In genomic region chr2:230557056-230557455, GRCh38 we compare ENCODE assay signal across 22 cellular contexts.
A peak's percentile ranks its signal among the peaks of the same experiment; 100 is the strongest.
DNase-seq lines count a peak whose midpoint lies in the region; ATAC-seq and TF ChIP-seq lines count a peak whose summit lies in the region.
"Had no signal": no experiment of that assay in that cellular context is flagged by ENCODE, and none has a peak within 500 bp of the region (broad histone marks: within the 10 kb centered on the region; RNA-seq: fewer than 3 reads in every experiment).

No MANE protein-coding gene starts in this region.

- peak; percentile 18 for DNase-seq in ELR (ENCODE audit: low read depth)
- DNase-seq in PC-3 = peak; percentile 13
- no peak for DNase-seq in left lung
- DNase-seq in type B pancreatic cell (ENCODE audit: extremely low spot score, unreplicated experiment) = no peak
- DNase-seq in H7 = no peak
- DNase-seq in right atrium auricular region (ENCODE audit: low spot score) = no peak
- DNase-seq: ACHN; BE2C; C1 segment of cervical spinal cord; CD4-positive, CD25-positive, alpha-beta regulatory T cell; CD8-positive, alpha-beta memory T cell; COR-L47; DMS 273 treated with DMSO at 0.1 percent for 48 hours; DMS53; DND-41; GDM1; HFFc6 had no signal

- H2AFZ ChIP-seq in PC-3 (ENCODE audit: low read length) = no peak overlapping the region
- H2AFZ ChIP-seq: GM23338 had no signal

- no peaks in the 10 kb centered on the region for H3K9me2 ChIP-seq in PC-3 (replicated peaks; ENCODE audit: low read length)

- ATAC-seq in PC-3 = peak; percentile 94
- ATAC-seq in left lung = peak; percentile 42
- no peak for ATAC-seq in HG02870 (IDR thresholded peaks at IDR 0.05; ENCODE audit: unreplicated experiment)
- ATAC-seq: GM23338, HCT116, HepG2 had no signal

- no peaks in the 10 kb centered on the region for H3K4me1 Mint-ChIP-seq in type B pancreatic cell (ENCODE audit: unreplicated experiment)
- H3K4me1 Mint-ChIP-seq: GM23338 had no signal

- H3K27me3 Mint-ChIP-seq in type B pancreatic cell = peaks cover 9% of the 10 kb centered on the region
- H3K27me3 Mint-ChIP-seq: IgD-negative memory B cell had no signal

- no peak overlapping the region for H3K27ac ChIP-seq in PC-3 (ENCODE audit: low read length)
- H3K27ac ChIP-seq in left lung = no peak overlapping the region
- H3K27ac ChIP-seq in right atrium auricular region = no peak overlapping the region

- no peak overlapping the region for H3K4me3 Mint-ChIP-seq in type B pancreatic cell
- H3K4me3 Mint-ChIP-seq: CD4-positive, CD25-positive, alpha-beta regulatory T cell; CD8-positive, alpha-beta memory T cell; GM23338; HFFc6; IgD-negative memory B cell had no signal

- H3K27ac Mint-ChIP-seq in type B pancreatic cell = peak overlapping the region; percentile 28
- H3K27ac Mint-ChIP-seq: CD8-positive, alpha-beta memory T cell; GM23338; HFFc6 had no signal

- H3K36me3 Mint-ChIP-seq in type B pancreatic cell = no peaks in the 10 kb centered on the region
- H3K36me3 Mint-ChIP-seq: CD4-positive, CD25-positive, alpha-beta regulatory T cell had no signal

- no peaks in the 10 kb centered on the region for H4K20me1 ChIP-seq in PC-3 (ENCODE audit: low read length)

- no peaks in the 10 kb centered on the region for H3K27me3 ChIP-seq in PC-3 (ENCODE audit: low read length)
- H3K27me3 ChIP-seq in left lung = no peaks in the 10 kb centered on the region
- H3K27me3 ChIP-seq in H7 (ENCODE audit: control insufficient read depth, insufficient read depth, low read length) = no peaks in the 10 kb centered on the region
- H3K27me3 ChIP-seq in right atrium auricular region = no peaks in the 10 kb centered on the region
- H3K27me3 ChIP-seq: BE2C had no signal

- no TSS peak for BruUV-seq in PC-3 (replicated peaks; lab: Mats Ljungman, UMichigan)

- H3K4me3 ChIP-seq in PC-3 (ENCODE audit: low read length) (no peak overlapping the region), left lung (no peak overlapping the region), H7 (ENCODE audit: insufficient read depth, low read depth, low read length) (no peak overlapping the region), right atrium auricular region (no peak overlapping the region)
- H3K4me3 ChIP-seq: GM23338 had no signal

- H3K9me3 ChIP-seq in PC-3 (ENCODE audit: low read length) = no peaks in the 10 kb centered on the region
- H3K9me3 ChIP-seq in left lung = peaks cover 0 to 13% of the 10 kb centered on the region in 2 donors
- peaks cover 0 to 6% of the 10 kb centered on the region in 2 donors for H3K9me3 ChIP-seq in right atrium auricular region
- H3K9me3 ChIP-seq: BE2C had no signal

- no peaks in the 10 kb centered on the region for H3F3A ChIP-seq in PC-3 (ENCODE audit: low read length, unreplicated experiment)

- CTCF ChIA-PET in PC-3 (lab: Charles Lee) = interaction anchor here (0.6 kb wide), 1 partner anchor 241 kb away, joined by 3 read pairs; no protein-coding TSS in a partner anchor

- no peak overlapping the region for H3K9ac ChIP-seq in PC-3 (ENCODE audit: low read length)

- H3K9me3 Mint-ChIP-seq in type B pancreatic cell = peaks cover 4% of the 10 kb centered on the region

- H3K4me1 ChIP-seq in PC-3 (ENCODE audit: insufficient read depth, low read length) (peaks cover 7% of the 10 kb centered on the region; the same call in 1 of the 2 replicates), left lung (no peaks in the 10 kb centered on the region), right atrium auricular region (no peaks in the 10 kb centered on the region)
- H3K4me1 ChIP-seq: BE2C had no signal

- TF ChIP-seq CTCF in PC-3 (conservative IDR thresholded peaks at IDR 0.05; ENCODE audit: low read depth, low read length) = no peak
- TF ChIP-seq CTCF in left lung (IDR thresholded peaks at IDR 0.05) = no peak
- no peak for TF ChIP-seq CTCF in type B pancreatic cell (conservative IDR thresholded peaks at IDR 0.05)
- no peak for TF ChIP-seq CTCF in right atrium auricular region (IDR thresholded peaks at IDR 0.05)

- H3K4me2 ChIP-seq in PC-3 (ENCODE audit: low read length) = no peak overlapping the region
- H3K4me2 ChIP-seq: GM23338 had no signal

- POLR2A ChIA-PET in PC-3 (lab: Charles Lee; ENCODE audit: unreplicated experiment) = interaction anchor here (0.6 to 0.7 kb wide), 2 partner anchors 12 to 188 kb away, joined by 3 read pairs; no protein-coding TSS in a partner anchor

- no peaks in the 10 kb centered on the region for H3K79me2 ChIP-seq in PC-3 (ENCODE audit: low read length)

- no peaks in the 10 kb centered on the region for H3K36me3 ChIP-seq in PC-3 (ENCODE audit: low read depth, low read length)
- H3K36me3 ChIP-seq in left lung = no peaks in the 10 kb centered on the region
- H3K36me3 ChIP-seq in H7 (replicated peaks; ENCODE audit: control insufficient read depth, insufficient read depth, low read length) = no peaks in the 10 kb centered on the region
- no peaks in the 10 kb centered on the region for H3K36me3 ChIP-seq in right atrium auricular region
- H3K36me3 ChIP-seq: BE2C had no signal

- intact Hi-C loops in PC-3 (cut with micrococcal nuclease) = no loop called here
- intact Hi-C loops in left lung (cut with DNase I) = no loop called here

Comparison
In these comparisons a context has a peak if more than half of its experiments do, and no peak if none do; other contexts are left out.
1. DNase-seq: peak in ELR (single experiment) and PC-3 (single experiment); none in left lung (0 of 2), type B pancreatic cell (single experiment), H7 (single experiment) and right atrium auricular region (single experiment).